In the genomic region with DNA sequence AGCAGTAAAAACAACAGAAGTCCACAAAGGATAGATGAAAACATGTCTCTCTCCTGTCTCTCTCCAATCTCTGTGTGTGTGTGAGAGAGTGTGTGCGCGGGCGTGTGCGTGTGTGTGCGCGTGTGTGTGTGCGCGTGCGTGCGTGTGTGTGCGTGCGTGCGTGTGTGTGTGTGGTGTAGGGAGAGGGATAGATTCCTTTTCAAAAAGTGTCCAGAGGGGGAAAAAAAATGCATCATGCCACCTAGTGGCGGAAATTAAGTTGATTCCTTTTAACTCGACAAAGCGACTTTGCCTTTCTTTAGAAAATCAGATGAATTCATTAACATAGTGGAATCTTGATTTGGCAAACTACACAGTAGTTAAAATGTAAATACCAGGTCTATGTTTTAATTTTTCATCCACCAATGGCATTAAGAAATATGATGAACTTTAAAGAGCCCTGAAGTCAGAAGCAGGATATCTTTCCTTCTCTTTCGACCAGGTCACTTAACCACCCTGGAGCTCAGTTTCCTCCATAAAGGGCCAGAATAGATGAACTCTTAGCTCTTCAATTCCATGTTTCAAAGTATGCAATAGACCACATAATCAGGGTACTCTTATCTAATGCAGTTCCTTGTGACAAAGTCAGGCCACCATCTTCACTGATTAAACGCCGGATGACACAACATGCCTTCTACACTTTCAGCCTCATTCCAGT, we compare ENCODE assay signal across 1 cellular context.
TF ChIP-seq lines count a peak whose summit lies in the region.

No MANE protein-coding gene starts in this region.

TF ChIP-seq in K562, 482 proteins besides CTCF, POLR2A, EP300 and RAD21 (continued from another document and continues in another):
- TF ChIP-seq, protein P1, sequence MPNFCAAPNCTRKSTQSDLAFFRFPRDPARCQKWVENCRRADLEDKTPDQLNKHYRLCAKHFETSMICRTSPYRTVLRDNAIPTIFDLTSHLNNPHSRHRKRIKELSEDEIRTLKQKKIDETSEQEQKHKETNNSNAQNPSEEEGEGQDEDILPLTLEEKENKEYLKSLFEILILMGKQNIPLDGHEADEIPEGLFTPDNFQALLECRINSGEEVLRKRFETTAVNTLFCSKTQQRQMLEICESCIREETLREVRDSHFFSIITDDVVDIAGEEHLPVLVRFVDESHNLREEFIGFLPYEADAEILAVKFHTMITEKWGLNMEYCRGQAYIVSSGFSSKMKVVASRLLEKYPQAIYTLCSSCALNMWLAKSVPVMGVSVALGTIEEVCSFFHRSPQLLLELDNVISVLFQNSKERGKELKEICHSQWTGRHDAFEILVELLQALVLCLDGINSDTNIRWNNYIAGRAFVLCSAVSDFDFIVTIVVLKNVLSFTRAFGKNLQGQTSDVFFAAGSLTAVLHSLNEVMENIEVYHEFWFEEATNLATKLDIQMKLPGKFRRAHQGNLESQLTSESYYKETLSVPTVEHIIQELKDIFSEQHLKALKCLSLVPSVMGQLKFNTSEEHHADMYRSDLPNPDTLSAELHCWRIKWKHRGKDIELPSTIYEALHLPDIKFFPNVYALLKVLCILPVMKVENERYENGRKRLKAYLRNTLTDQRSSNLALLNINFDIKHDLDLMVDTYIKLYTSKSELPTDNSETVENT (CRISPR knock-in tag; IDR thresholded peaks at IDR 0.05): no peak
- no peak for TF ChIP-seq NFRKB (IDR thresholded peaks at IDR 0.05; ENCODE audit: low read depth)
- no peak for TF ChIP-seq SMARCE1 (IDR thresholded peaks at IDR 0.05)
- TF ChIP-seq ZNF165 (CRISPR knock-in tag; IDR thresholded peaks at IDR 0.05; ENCODE audit: borderline replicate concordance): no peak
- TF ChIP-seq SETDB1 (IDR thresholded peaks at IDR 0.05; ENCODE audit: low read length): no peak
- no peak for TF ChIP-seq NELFE (IDR thresholded peaks at IDR 0.05; ENCODE audit: insufficient read depth, insufficient read length)
- TF ChIP-seq GTF2E2 (tag; IDR thresholded peaks at IDR 0.05): no peak
- no peak for TF ChIP-seq NR2C2 (CRISPR knock-in tag; IDR thresholded peaks at IDR 0.05)
- TF ChIP-seq NR2C2 (tag; IDR thresholded peaks at IDR 0.05): no peak
- no peak for TF ChIP-seq ZNF175 (CRISPR knock-in tag; IDR thresholded peaks at IDR 0.05; ENCODE audit: low read depth)
- TF ChIP-seq, protein P2, sequence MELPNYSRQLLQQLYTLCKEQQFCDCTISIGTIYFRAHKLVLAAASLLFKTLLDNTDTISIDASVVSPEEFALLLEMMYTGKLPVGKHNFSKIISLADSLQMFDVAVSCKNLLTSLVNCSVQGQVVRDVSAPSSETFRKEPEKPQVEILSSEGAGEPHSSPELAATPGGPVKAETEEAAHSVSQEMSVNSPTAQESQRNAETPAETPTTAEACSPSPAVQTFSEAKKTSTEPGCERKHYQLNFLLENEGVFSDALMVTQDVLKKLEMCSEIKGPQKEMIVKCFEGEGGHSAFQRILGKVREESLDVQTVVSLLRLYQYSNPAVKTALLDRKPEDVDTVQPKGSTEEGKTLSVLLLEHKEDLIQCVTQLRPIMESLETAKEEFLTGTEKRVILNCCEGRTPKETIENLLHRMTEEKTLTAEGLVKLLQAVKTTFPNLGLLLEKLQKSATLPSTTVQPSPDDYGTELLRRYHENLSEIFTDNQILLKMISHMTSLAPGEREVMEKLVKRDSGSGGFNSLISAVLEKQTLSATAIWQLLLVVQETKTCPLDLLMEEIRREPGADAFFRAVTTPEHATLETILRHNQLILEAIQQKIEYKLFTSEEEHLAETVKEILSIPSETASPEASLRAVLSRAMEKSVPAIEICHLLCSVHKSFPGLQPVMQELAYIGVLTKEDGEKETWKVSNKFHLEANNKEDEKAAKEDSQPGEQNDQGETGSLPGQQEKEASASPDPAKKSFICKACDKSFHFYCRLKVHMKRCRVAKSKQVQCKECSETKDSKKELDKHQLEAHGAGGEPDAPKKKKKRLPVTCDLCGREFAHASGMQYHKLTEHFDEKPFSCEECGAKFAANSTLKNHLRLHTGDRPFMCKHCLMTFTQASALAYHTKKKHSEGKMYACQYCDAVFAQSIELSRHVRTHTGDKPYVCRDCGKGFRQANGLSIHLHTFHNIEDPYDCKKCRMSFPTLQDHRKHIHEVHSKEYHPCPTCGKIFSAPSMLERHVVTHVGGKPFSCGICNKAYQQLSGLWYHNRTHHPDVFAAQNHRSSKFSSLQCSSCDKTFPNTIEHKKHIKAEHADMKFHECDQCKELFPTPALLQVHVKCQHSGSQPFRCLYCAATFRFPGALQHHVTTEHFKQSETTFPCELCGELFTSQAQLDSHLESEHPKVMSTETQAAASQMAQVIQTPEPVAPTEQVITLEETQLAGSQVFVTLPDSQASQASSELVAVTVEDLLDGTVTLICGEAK (IDR thresholded peaks at IDR 0.05): no peak
- TF ChIP-seq, protein P2 (CRISPR knock-in tag; IDR thresholded peaks at IDR 0.05): no peak
- no peak for TF ChIP-seq POLR2AphosphoS2 (IDR thresholded peaks at IDR 0.05; ENCODE audit: low read length)
- no peak for TF ChIP-seq RUNX1 (IDR thresholded peaks at IDR 0.05; ENCODE audit: low read depth)
- no peak for TF ChIP-seq NFXL1 (CRISPR knock-in tag; IDR thresholded peaks at IDR 0.05)
- TF ChIP-seq KAT7 (CRISPR knock-in tag; IDR thresholded peaks at IDR 0.05; ENCODE audit: borderline replicate concordance): no peak
- no peak for TF ChIP-seq EZH2 (IDR thresholded peaks at IDR 0.05; ENCODE audit: borderline replicate concordance, low read depth, low read length)
- TF ChIP-seq, protein P3, sequence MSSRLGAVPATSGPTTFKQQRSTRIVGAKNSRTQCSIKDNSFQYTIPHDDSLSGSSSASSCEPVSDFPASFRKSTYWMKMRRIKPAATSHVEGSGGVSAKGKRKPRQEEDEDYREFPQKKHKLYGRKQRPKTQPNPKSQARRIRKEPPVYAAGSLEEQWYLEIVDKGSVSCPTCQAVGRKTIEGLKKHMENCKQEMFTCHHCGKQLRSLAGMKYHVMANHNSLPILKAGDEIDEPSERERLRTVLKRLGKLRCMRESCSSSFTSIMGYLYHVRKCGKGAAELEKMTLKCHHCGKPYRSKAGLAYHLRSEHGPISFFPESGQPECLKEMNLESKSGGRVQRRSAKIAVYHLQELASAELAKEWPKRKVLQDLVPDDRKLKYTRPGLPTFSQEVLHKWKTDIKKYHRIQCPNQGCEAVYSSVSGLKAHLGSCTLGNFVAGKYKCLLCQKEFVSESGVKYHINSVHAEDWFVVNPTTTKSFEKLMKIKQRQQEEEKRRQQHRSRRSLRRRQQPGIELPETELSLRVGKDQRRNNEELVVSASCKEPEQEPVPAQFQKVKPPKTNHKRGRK (tag; IDR thresholded peaks at IDR 0.05): no peak
- TF ChIP-seq, protein P4, sequence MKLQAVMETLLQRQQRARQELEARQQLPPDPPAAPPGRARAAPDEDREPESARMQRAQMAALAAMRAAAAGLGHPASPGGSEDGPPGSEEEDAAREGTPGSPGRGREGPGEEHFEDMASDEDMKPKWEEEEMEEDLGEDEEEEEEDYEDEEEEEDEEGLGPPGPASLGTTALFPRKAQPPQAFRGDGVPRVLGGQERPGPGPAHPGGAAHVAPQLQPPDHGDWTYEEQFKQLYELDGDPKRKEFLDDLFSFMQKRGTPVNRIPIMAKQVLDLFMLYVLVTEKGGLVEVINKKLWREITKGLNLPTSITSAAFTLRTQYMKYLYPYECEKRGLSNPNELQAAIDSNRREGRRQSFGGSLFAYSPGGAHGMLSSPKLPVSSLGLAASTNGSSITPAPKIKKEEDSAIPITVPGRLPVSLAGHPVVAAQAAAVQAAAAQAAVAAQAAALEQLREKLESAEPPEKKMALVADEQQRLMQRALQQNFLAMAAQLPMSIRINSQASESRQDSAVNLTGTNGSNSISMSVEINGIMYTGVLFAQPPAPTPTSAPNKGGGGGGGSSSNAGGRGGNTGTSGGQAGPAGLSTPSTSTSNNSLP (IDR thresholded peaks at IDR 0.05; ENCODE audit: borderline replicate concordance, low read depth, low read length): no peak
- TF ChIP-seq NRF1 (conservative IDR thresholded peaks at IDR 0.05 in 1 of 2, IDR thresholded peaks at IDR 0.05 in 1 of 2): peak; percentile 86 to 89
- TF ChIP-seq, protein P5, sequence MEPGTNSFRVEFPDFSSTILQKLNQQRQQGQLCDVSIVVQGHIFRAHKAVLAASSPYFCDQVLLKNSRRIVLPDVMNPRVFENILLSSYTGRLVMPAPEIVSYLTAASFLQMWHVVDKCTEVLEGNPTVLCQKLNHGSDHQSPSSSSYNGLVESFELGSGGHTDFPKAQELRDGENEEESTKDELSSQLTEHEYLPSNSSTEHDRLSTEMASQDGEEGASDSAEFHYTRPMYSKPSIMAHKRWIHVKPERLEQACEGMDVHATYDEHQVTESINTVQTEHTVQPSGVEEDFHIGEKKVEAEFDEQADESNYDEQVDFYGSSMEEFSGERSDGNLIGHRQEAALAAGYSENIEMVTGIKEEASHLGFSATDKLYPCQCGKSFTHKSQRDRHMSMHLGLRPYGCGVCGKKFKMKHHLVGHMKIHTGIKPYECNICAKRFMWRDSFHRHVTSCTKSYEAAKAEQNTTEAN (CRISPR knock-in tag; IDR thresholded peaks at IDR 0.05): no peak
- TF ChIP-seq, protein P6, sequence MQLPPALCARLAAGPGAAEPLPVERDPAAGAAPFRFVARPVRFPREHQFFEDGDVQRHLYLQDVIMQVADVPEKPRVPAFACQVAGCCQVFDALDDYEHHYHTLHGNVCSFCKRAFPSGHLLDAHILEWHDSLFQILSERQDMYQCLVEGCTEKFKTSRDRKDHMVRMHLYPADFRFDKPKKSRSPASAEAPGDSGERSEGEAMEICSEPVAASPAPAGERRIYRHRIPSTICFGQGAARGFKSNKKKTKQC (CRISPR knock-in tag; IDR thresholded peaks at IDR 0.05): no peak
- TF ChIP-seq, protein P7, sequence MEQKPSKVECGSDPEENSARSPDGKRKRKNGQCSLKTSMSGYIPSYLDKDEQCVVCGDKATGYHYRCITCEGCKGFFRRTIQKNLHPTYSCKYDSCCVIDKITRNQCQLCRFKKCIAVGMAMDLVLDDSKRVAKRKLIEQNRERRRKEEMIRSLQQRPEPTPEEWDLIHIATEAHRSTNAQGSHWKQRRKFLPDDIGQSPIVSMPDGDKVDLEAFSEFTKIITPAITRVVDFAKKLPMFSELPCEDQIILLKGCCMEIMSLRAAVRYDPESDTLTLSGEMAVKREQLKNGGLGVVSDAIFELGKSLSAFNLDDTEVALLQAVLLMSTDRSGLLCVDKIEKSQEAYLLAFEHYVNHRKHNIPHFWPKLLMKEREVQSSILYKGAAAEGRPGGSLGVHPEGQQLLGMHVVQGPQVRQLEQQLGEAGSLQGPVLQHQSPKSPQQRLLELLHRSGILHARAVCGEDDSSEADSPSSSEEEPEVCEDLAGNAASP (IDR thresholded peaks at IDR 0.05): no peak
- no peak for TF ChIP-seq ATF1 (CRISPR knock-in tag; IDR thresholded peaks at IDR 0.05)
- peak; percentile 63 for TF ChIP-seq ATF1 (tag; IDR thresholded peaks at IDR 0.05)
- no peak for TF ChIP-seq ZNF274 (IDR thresholded peaks at IDR 0.05; ENCODE audit: borderline replicate concordance, low read depth, low read length)
- TF ChIP-seq, protein P8, sequence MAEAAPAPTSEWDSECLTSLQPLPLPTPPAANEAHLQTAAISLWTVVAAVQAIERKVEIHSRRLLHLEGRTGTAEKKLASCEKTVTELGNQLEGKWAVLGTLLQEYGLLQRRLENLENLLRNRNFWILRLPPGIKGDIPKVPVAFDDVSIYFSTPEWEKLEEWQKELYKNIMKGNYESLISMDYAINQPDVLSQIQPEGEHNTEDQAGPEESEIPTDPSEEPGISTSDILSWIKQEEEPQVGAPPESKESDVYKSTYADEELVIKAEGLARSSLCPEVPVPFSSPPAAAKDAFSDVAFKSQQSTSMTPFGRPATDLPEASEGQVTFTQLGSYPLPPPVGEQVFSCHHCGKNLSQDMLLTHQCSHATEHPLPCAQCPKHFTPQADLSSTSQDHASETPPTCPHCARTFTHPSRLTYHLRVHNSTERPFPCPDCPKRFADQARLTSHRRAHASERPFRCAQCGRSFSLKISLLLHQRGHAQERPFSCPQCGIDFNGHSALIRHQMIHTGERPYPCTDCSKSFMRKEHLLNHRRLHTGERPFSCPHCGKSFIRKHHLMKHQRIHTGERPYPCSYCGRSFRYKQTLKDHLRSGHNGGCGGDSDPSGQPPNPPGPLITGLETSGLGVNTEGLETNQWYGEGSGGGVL (CRISPR knock-in tag; IDR thresholded peaks at IDR 0.05): no peak
- no peak for TF ChIP-seq ZBTB8A (IDR thresholded peaks at IDR 0.05; ENCODE audit: partially characterized antibody)
- TF ChIP-seq, protein P9, sequence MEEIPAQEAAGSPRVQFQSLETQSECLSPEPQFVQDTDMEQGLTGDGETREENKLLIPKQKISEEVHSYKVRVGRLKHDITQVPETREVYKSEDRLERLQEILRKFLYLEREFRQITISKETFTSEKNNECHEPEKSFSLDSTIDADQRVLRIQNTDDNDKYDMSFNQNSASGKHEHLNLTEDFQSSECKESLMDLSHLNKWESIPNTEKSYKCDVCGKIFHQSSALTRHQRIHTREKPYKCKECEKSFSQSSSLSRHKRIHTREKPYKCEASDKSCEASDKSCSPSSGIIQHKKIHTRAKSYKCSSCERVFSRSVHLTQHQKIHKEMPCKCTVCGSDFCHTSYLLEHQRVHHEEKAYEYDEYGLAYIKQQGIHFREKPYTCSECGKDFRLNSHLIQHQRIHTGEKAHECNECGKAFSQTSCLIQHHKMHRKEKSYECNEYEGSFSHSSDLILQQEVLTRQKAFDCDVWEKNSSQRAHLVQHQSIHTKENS (CRISPR knock-in tag; IDR thresholded peaks at IDR 0.05): no peak
- TF ChIP-seq NR1H2 (CRISPR knock-in tag; IDR thresholded peaks at IDR 0.05): no peak
- no peak for TF ChIP-seq SP1 (CRISPR knock-in tag; IDR thresholded peaks at IDR 0.05)
- TF ChIP-seq CREM (IDR thresholded peaks at IDR 0.05; ENCODE audit: low read depth): peak; percentile 57; the same call in 1 of the 2 replicates
- TF ChIP-seq ZNF780A (CRISPR knock-in tag; IDR thresholded peaks at IDR 0.05): no peak
- no peak for TF ChIP-seq CREBBP (IDR thresholded peaks at IDR 0.05; ENCODE audit: low read depth, low read length)
- TF ChIP-seq GABPA (tag; conservative IDR thresholded peaks at IDR 0.05; ENCODE audit: low read depth): no peak
